Comparison of ENCODE assay signal across 7 cellular contexts in the genomic region with DNA sequence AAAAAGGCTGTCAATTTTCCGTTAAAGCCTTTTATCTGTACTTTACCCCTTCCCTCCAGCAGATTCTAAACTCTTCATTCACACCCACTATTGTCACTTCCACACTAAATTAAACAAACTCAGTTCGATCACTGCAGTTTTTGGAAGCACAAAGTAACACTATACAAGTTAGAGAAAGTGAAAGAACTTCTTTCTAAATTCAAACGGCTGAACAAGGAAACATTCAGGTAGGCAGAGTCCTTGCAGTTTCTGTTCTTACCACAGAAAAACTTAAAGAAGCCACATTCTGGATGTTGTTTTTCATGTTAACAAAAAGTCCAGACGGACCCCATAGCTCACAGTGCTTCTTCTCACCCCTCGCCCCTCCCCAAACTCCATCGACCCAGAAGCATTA. TPM values are rescaled to one million over a fixed set of nuclear protein-coding genes. Genes with fewer than 3 reads are reported as not detected.
DNase-seq lines count a peak whose midpoint lies in the region; ATAC-seq and TF ChIP-seq lines count a peak whose summit lies in the region.

No MANE protein-coding gene starts in this region.

- H3K27ac ChIP-seq in esophagus muscularis mucosa (replicated peaks in 1 of 4), result peak overlapping the region; percentile 86 to 94 (median 90)

- H3K4me3 Mint-ChIP-seq in osteocyte (ENCODE audit: unreplicated experiment), result peak overlapping the region; percentile 66

- no peaks in the 10 kb centered on the region for H3K36me3 ChIP-seq in esophagus muscularis mucosa

- H3K9me3 ChIP-seq in esophagus muscularis mucosa, result no peaks in the 10 kb centered on the region

- peak overlapping the region; percentile 32 for H3K27ac Mint-ChIP-seq in osteocyte (ENCODE audit: unreplicated experiment)

- H3K4me1 ChIP-seq in esophagus muscularis mucosa, result peaks cover 4 to 16% (median 10%) of the 10 kb centered on the region in 4 donors

- intact Hi-C loops in esophagus muscularis mucosa (cut with DNase I), result no loop called here

- WGBS in esophagus muscularis mucosa, result under 1% methylated on average over 6 of the region's 6 CpGs

- no peaks in the 10 kb centered on the region for H3K36me3 Mint-ChIP-seq in osteocyte (ENCODE audit: unreplicated experiment)

- H3K27me3 ChIP-seq in esophagus muscularis mucosa, result no peaks in the 10 kb centered on the region

- H3K4me3 ChIP-seq in esophagus muscularis mucosa, result peak overlapping the region; percentile 60 to 72 (median 62)

- peak; percentile 35 for DNase-seq in RPMI8226
- DNase-seq in esophagus muscularis mucosa (ENCODE audit: extremely low spot score), result no peak
- DNase-seq in osteocyte (ENCODE audit: extremely low spot score, unreplicated experiment), result no peak
- no peak for DNase-seq in NCI-H187 treated with DMSO at 0.1 percent for 48 hours (lab: John Stamatoyannopoulos, UW)
- DNase-seq in activated CD8-positive, alpha-beta memory T cell treated with anti-CD3 and anti-CD28 coated beads, Interleukin-2, amount 50 U/mL, for 4 hours, result no peak

- H3K9me3 Mint-ChIP-seq in osteocyte (ENCODE audit: unreplicated experiment), result no peaks in the 10 kb centered on the region

- TF ChIP-seq CTCF in esophagus muscularis mucosa (IDR thresholded peaks at IDR 0.05) (no peak), osteocyte (IDR thresholded peaks at IDR 0.05) (no peak)

- TF ChIP-seq EP300 in esophagus muscularis mucosa (IDR thresholded peaks at IDR 0.05), result no peak

- H3K27me3 Mint-ChIP-seq in osteocyte (ENCODE audit: unreplicated experiment), result peaks cover 2% of the 10 kb centered on the region

- H3K4me1 Mint-ChIP-seq in osteocyte (ENCODE audit: unreplicated experiment), result peaks cover 7% of the 10 kb centered on the region

- TF ChIP-seq POLR2A in esophagus muscularis mucosa (IDR thresholded peaks at IDR 0.05; ENCODE audit: low read depth), result no peak

- ATAC-seq in GM18870 (IDR thresholded peaks at IDR 0.05; ENCODE audit: unreplicated experiment), result peak; percentile 81
- peak; percentile 69 for ATAC-seq in HG02870 (IDR thresholded peaks at IDR 0.05; ENCODE audit: unreplicated experiment)

RNA-seq across cellular contexts. Expression of gene UBE2L5, which starts 27.5 kb away (rescaled TPM):
- under 1 TPM in 1 of 4 donors, not detected in 3; 0.39 TPM for total RNA-seq in esophagus muscularis mucosa
- total RNA-seq in osteocyte, result not detected in 2 replicates
